Comparison of ENCODE assay signal across 29 cellular contexts in genomic region chr5:163951069-163951468, GRCh38.
"Had no signal": no experiment of that assay in that cellular context is flagged by ENCODE, and none has a peak within 500 bp of the region (broad histone marks: within the 10 kb centered on the region; RNA-seq: fewer than 3 reads in every experiment).

No MANE protein-coding gene starts in this region.

- H3K4me1 Mint-ChIP-seq: activated CD4-positive, alpha-beta T cell treated with anti-CD3 and anti-CD28 coated beads, Interleukin-2, amount 10 ng/mL, durations not matched to agents 24 days and 14 days had no signal

- H3K36me3 Mint-ChIP-seq: activated naive CD4-positive, alpha-beta T cell treated with anti-CD3 and anti-CD28 coated beads, Interleukin-2, amount 50 U/mL, for 72 hours had no signal

- H3K9me3 ChIP-seq: adrenal gland, body of pancreas, breast epithelium, SJSA1, SK-N-SH had no signal

- H3K4me3 ChIP-seq: adrenal gland, body of pancreas, breast epithelium, K562, SJSA1 had no signal

- DNase-seq: activated CD4-positive, alpha-beta T cell treated with anti-CD3 and anti-CD28 coated beads, Interleukin-2, amount 10 ng/mL, durations not matched to agents 24 days and 14 days; activated CD4-positive, alpha-beta T cell treated with anti-CD3 and anti-CD28 coated beads, Interleukin-2, amount 50 U/mL, for 4 hours; activated CD8-positive, alpha-beta T cell treated with anti-CD3 and anti-CD28 coated beads, Interleukin-2, amount 10 ng/mL, durations not matched to agents 7 days and 5 days; activated gamma-delta T cell treated with Interleukin-2 at 50 U/mL for 16 hours; activated naive CD4-positive, alpha-beta T cell treated with anti-CD3 and anti-CD28 coated beads for 36 hours; activated T-cell treated with anti-CD3 and anti-CD28 coated beads, Interleukin-2, amount 50 U/mL, for 4 hours; body of pancreas; NCI-H1092 treated with DMSO at 0.1 percent for 48 hours; NCI-H1417; NCI-H146; NCI-H187; NCI-H2029 treated with DMSO at 0.1 percent for 48 hours; NCI-H2107; NCI-H2171; NCI-H446; NCI-H510A treated with DMSO at 0.1 percent for 48 hours; NCI-H526 treated with DMSO at 0.1 percent for 48 hours; NCI-H82; SHP77 treated with DMSO at 0.1 percent for 48 hours; SK-N-SH had no signal

- H3K27me3 ChIP-seq: adrenal gland, body of pancreas, breast epithelium, SJSA1 had no signal

- ATAC-seq: activated CD8-positive, alpha-beta T cell treated with anti-CD3 and anti-CD28 coated beads, Interleukin-2, amount 10 ng/mL, durations not matched to agents 7 days and 5 days; activated naive CD4-positive, alpha-beta T cell treated with anti-CD3 and anti-CD28 coated beads, Interleukin-2, amount 50 U/mL, for 72 hours; activated T-cell treated with anti-CD3 and anti-CD28 coated beads, Interleukin-2, amount 50 U/mL, for 4 hours; body of pancreas; K562; Panc1 had no signal

- H3K27ac Mint-ChIP-seq: activated CD4-positive, alpha-beta T cell treated with anti-CD3 and anti-CD28 coated beads, Interleukin-2, amount 10 ng/mL, durations not matched to agents 24 days and 14 days; activated CD8-positive, alpha-beta T cell treated with anti-CD3 and anti-CD28 coated beads, Interleukin-2, amount 10 ng/mL, durations not matched to agents 7 days and 5 days; activated naive CD4-positive, alpha-beta T cell treated with anti-CD3 and anti-CD28 coated beads for 36 hours; activated naive CD4-positive, alpha-beta T cell treated with anti-CD3 and anti-CD28 coated beads, Interleukin-2, amount 50 U/mL, for 72 hours; activated T-helper 1 cell treated with anti-CD3 and anti-CD28 coated beads, Interleukin-12 subunit alpha, Interleukin-12 subunit beta, Interleukin-2, Interleukin-4 antibody, amounts not matched to agents 30 ng/mL and 10 ng/mL and 1 ng/mL, durations not matched to agents 14 hours and 24 hours and 36 hours; T-helper 1 cell treated with Interleukin-12 subunit alpha and Interleukin-12 subunit beta and Interleukin-4 antibody, amounts not matched to agents 30 μg/mL and 1 μg/mL, for 36 hours; T-helper 2 cell treated with Interferon-gamma antibody and Interleukin-4, amounts not matched to agents 5 μg/mL and 100 μg/mL, for 36 hours had no signal

- H3K27ac ChIP-seq: adrenal gland, body of pancreas, breast epithelium, SJSA1 had no signal

- H3K9me3 Mint-ChIP-seq: activated CD4-positive, alpha-beta T cell treated with anti-CD3 and anti-CD28 coated beads, Interleukin-2, amount 10 ng/mL, durations not matched to agents 24 days and 14 days; activated naive CD4-positive, alpha-beta T cell treated with anti-CD3 and anti-CD28 coated beads for 36 hours; activated T-helper 1 cell treated with anti-CD3 and anti-CD28 coated beads, Interleukin-12 subunit alpha, Interleukin-12 subunit beta, Interleukin-2, Interleukin-4 antibody, amounts not matched to agents 30 ng/mL and 10 ng/mL and 1 ng/mL, durations not matched to agents 14 hours and 24 hours and 36 hours; T-helper 1 cell treated with Interleukin-12 subunit alpha and Interleukin-12 subunit beta and Interleukin-4 antibody, amounts not matched to agents 30 μg/mL and 1 μg/mL, for 36 hours; T-helper 2 cell treated with Interferon-gamma antibody and Interleukin-4, amounts not matched to agents 5 μg/mL and 100 μg/mL, for 36 hours had no signal

- H3K27me3 Mint-ChIP-seq: activated CD4-positive, alpha-beta T cell treated with anti-CD3 and anti-CD28 coated beads, Interleukin-2, amount 10 ng/mL, durations not matched to agents 24 days and 14 days had no signal

- H3K4me3 Mint-ChIP-seq: activated CD4-positive, alpha-beta T cell treated with anti-CD3 and anti-CD28 coated beads, Interleukin-2, amount 10 ng/mL, durations not matched to agents 24 days and 14 days; activated CD8-positive, alpha-beta T cell treated with anti-CD3 and anti-CD28 coated beads, Interleukin-2, amount 10 ng/mL, durations not matched to agents 7 days and 5 days; activated naive CD4-positive, alpha-beta T cell treated with anti-CD3 and anti-CD28 coated beads for 36 hours; activated T-cell treated with anti-CD3 and anti-CD28 coated beads, Interleukin-2, amount 50 U/mL, for 4 hours; activated T-helper 1 cell treated with anti-CD3 and anti-CD28 coated beads, Interleukin-12 subunit alpha, Interleukin-12 subunit beta, Interleukin-2, Interleukin-4 antibody, amounts not matched to agents 30 ng/mL and 10 ng/mL and 1 ng/mL, durations not matched to agents 14 hours and 24 hours and 36 hours; T-helper 1 cell treated with Interleukin-12 subunit alpha and Interleukin-12 subunit beta and Interleukin-4 antibody, amounts not matched to agents 30 μg/mL and 1 μg/mL, for 36 hours; T-helper 2 cell treated with Interferon-gamma antibody and Interleukin-4, amounts not matched to agents 5 μg/mL and 100 μg/mL, for 36 hours had no signal

- H3K4me1 ChIP-seq: adrenal gland, body of pancreas, breast epithelium, SJSA1 had no signal

- H3K36me3 ChIP-seq: adrenal gland, breast epithelium, SJSA1 had no signal
